1 cellular context compared by ENCODE assay signal in the genomic region with DNA sequence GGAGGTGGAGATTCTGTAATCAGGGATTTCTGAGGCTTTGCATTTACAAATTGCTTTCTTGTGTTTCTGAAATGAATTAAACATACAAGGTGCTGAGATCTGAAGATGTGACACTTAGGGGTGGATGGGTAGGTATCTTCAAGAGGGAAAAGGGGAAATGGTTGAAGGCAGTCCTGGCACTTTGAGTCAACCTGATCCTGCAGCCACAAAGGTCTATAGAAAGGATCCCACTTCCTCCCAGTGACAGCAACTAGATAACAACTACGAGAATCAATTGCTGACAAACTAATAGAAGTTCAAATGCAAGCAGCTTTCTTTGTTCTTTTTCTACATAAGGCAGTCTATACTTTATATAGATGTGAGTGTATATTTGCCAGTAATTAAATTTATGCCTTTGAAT.
TF ChIP-seq lines count a peak whose summit lies in the region.

No MANE protein-coding gene starts in this region.

TF ChIP-seq in H1, 55 proteins besides CTCF, POLR2A, EP300 and RAD21 (continued from another document):
- no peak for TF ChIP-seq FOSL1 (IDR thresholded peaks at IDR 0.05; ENCODE audit: insufficient read depth, low read depth, low read length)
- TF ChIP-seq SUZ12 (IDR thresholded peaks at IDR 0.05; ENCODE audit: low read length), result no peak
- TF ChIP-seq MAFK (IDR thresholded peaks at IDR 0.05; ENCODE audit: low read depth, low read length), result no peak
- TF ChIP-seq NRF1 (IDR thresholded peaks at IDR 0.05; ENCODE audit: low read depth, low read length), result no peak
- no peak for TF ChIP-seq RBBP5 (IDR thresholded peaks at IDR 0.05; ENCODE audit: borderline replicate concordance, low read depth, low read length)
- TF ChIP-seq PHF8 (conservative IDR thresholded peaks at IDR 0.05; ENCODE audit: low read depth, low read length), result no peak
- no peak for TF ChIP-seq POU5F1 (IDR thresholded peaks at IDR 0.05; ENCODE audit: low read depth, low read length)
- no peak for TF ChIP-seq CEBPB (IDR thresholded peaks at IDR 0.05; ENCODE audit: low read depth, low read length)
- no peak for TF ChIP-seq CHD1 (IDR thresholded peaks at IDR 0.05; ENCODE audit: low read depth, low read length)
